In genomic region chr17:76586741-76587487, GRCh38 we compare ENCODE assay signal across 12 cellular contexts. TPM values are rescaled to one million over a fixed set of nuclear protein-coding genes. Genes with fewer than 3 reads are reported as not detected.
DNase-seq lines count a peak whose midpoint lies in the region; ATAC-seq and TF ChIP-seq lines count a peak whose summit lies in the region.
"Had no signal": no experiment of that assay in that cellular context is flagged by ENCODE, and none has a peak within 500 bp of the region (broad histone marks: within the 10 kb centered on the region; RNA-seq: fewer than 3 reads in every experiment).

No MANE protein-coding gene starts in this region.

- H3K4me1 Mint-ChIP-seq in Calu3 (ENCODE audit: low read depth, unreplicated experiment) (peaks cover 9% of the 10 kb centered on the region), activated B cell treated with CpG ODN at 0.5 μM for 24 hours (peaks cover 18% of the 10 kb centered on the region)
- H3K4me1 Mint-ChIP-seq in naive thymus-derived CD8-positive, alpha-beta T cell = peaks cover 3 to 17% (median 12%) of the 10 kb centered on the region in 4 donors

- intact Hi-C loops in Calu3 (cut with micrococcal nuclease; ENCODE audit: unreplicated experiment) (no loop called here), activated B cell treated with CpG ODN at 0.5 μM for 24 hours (cut with micrococcal nuclease) (loop anchor here (5.0 kb wide), 1 partner anchor 35 kb away; no protein-coding TSS in a partner anchor)

- H3K27me3 Mint-ChIP-seq in Calu3 (ENCODE audit: unreplicated experiment) (peaks cover 10% of the 10 kb centered on the region), activated B cell treated with CpG ODN at 0.5 μM for 24 hours (peaks cover 39% of the 10 kb centered on the region)
- peaks cover 31 to 53% (median 39%) of the 10 kb centered on the region in 5 donors for H3K27me3 Mint-ChIP-seq in naive thymus-derived CD8-positive, alpha-beta T cell

- DNase-seq in Calu3 = no peak
- DNase-seq in NCI-H128 (lab: John Stamatoyannopoulos, UW; ENCODE audit: unreplicated experiment) = peak; percentile 28
- no peak for DNase-seq in activated B cell treated with CpG ODN at 0.5 μM for 24 hours
- DNase-seq in naive thymus-derived CD8-positive, alpha-beta T cell = no peak
- no peak for DNase-seq in GM10266 (ENCODE audit: extremely low spot score)
- no peak for DNase-seq in middle frontal gyrus (ENCODE audit: extremely low spot score, low spot score)
- DNase-seq: Kasumi-1; stimulated activated CD4-positive, alpha-beta T cell treated with anti-CD3 and anti-CD28 coated beads, Interleukin-1b, Interleukin-23, amount 100 ng/mL, for 48 hours had no signal

- POLR2A ChIA-PET in activated B cell treated with CpG ODN at 0.5 μM for 24 hours (lab: Charles Lee) = interaction anchor here (1.6 to 2.0 kb wide), 2 partner anchors 30 to 59 kb away, joined by 8 to 18 read pairs; no protein-coding TSS in a partner anchor
- POLR2A ChIA-PET in naive thymus-derived CD8-positive, alpha-beta T cell (lab: Charles Lee) = no interaction called here

- CTCF ChIA-PET in Calu3 (lab: Charles Lee) = interaction anchor here (0.6 to 1.6 kb wide), 8 partner anchors 11 to 94 kb away, joined by 3 to 7 read pairs (median 4); no protein-coding TSS in a partner anchor
- CTCF ChIA-PET in activated B cell treated with CpG ODN at 0.5 μM for 24 hours (lab: Charles Lee) = interaction anchor here (1.0 to 1.2 kb wide), 2 partner anchors 29 to 37 kb away, joined by 3 to 4 read pairs; no protein-coding TSS in a partner anchor

- H3K4me3 Mint-ChIP-seq in Calu3 (ENCODE audit: low read depth, unreplicated experiment) (peak overlapping the region; percentile 78), activated B cell treated with CpG ODN at 0.5 μM for 24 hours (peak overlapping the region; percentile 32)
- H3K4me3 Mint-ChIP-seq in naive thymus-derived CD8-positive, alpha-beta T cell = peak overlapping the region in 9 of 10 donors; percentile 33 to 75 (median 54)
- H3K4me3 Mint-ChIP-seq: activated CD8-positive, alpha-beta memory T cell treated with anti-CD3 and anti-CD28 coated beads, Interleukin-2, amount 10 ng/mL, durations not matched to agents 7 days and 5 days had no signal

- H3K36me3 Mint-ChIP-seq in Calu3 (ENCODE audit: insufficient read depth, unreplicated experiment) (peaks cover 34% of the 10 kb centered on the region), activated B cell treated with CpG ODN at 0.5 μM for 24 hours (ENCODE audit: low read depth) (no peaks in the 10 kb centered on the region)
- H3K36me3 Mint-ChIP-seq in naive thymus-derived CD8-positive, alpha-beta T cell = peaks cover 2 to 9% (median 7%) of the 10 kb centered on the region in 3 donors
- H3K36me3 Mint-ChIP-seq: activated CD8-positive, alpha-beta memory T cell treated with anti-CD3 and anti-CD28 coated beads, Interleukin-2, amount 10 ng/mL, durations not matched to agents 7 days and 5 days had no signal

- TF ChIP-seq CTCF in Calu3 (IDR thresholded peaks at IDR 0.05; ENCODE audit: unreplicated experiment) = no peak
- no peak for TF ChIP-seq CTCF in activated B cell treated with CpG ODN at 0.5 μM for 24 hours (IDR thresholded peaks at IDR 0.05)
- no peak for TF ChIP-seq CTCF in GM10266 (IDR thresholded peaks at IDR 0.05; ENCODE audit: control insufficient read depth, insufficient read depth, low read depth, missing control alignments)

- H3K27ac Mint-ChIP-seq in Calu3 (ENCODE audit: unreplicated experiment) = no peak overlapping the region
- no peak overlapping the region for H3K27ac Mint-ChIP-seq in activated B cell treated with CpG ODN at 0.5 μM for 24 hours
- peak overlapping the region in 1 of 10 donors; percentile 61 for H3K27ac Mint-ChIP-seq in naive thymus-derived CD8-positive, alpha-beta T cell
- H3K27ac Mint-ChIP-seq: activated CD8-positive, alpha-beta memory T cell treated with anti-CD3 and anti-CD28 coated beads, Interleukin-2, amount 10 ng/mL, durations not matched to agents 7 days and 5 days had no signal

- H3K9me3 Mint-ChIP-seq in Calu3 (ENCODE audit: low read depth, unreplicated experiment) = no peaks in the 10 kb centered on the region
- no peaks in the 10 kb centered on the region for H3K9me3 Mint-ChIP-seq in activated B cell treated with CpG ODN at 0.5 μM for 24 hours
- H3K9me3 Mint-ChIP-seq in naive thymus-derived CD8-positive, alpha-beta T cell = peaks cover 0 to 8% (median 2%) of the 10 kb centered on the region in 9 donors

- no TSS peak for BruUV-seq in Calu3 (replicated peaks; lab: Mats Ljungman, UMichigan)

- ATAC-seq in activated B cell treated with CpG ODN at 0.5 μM for 24 hours (ENCODE audit: low read depth) = no peak
- ATAC-seq in naive thymus-derived CD8-positive, alpha-beta T cell = no peak
- no peak for ATAC-seq in HG02840 (IDR thresholded peaks at IDR 0.05; ENCODE audit: low FRiP score, unreplicated experiment)
- ATAC-seq in GM19467 (IDR thresholded peaks at IDR 0.05; ENCODE audit: unreplicated experiment) = no peak

RNA-seq across cellular contexts. Expression of gene ST6GALNAC2, which starts 1.3 kb away (rescaled TPM):
- total RNA-seq in Calu3 (2022) = 10.5 and 11.6 TPM in 2 replicates
- total RNA-seq in activated B cell treated with CpG ODN at 0.5 μM for 24 hours = not detected in 2 replicates
- total RNA-seq in naive thymus-derived CD8-positive, alpha-beta T cell = under 1 TPM in 1 of 2 experiments, not detected in 1; 0.44 TPM
- polyA plus RNA-seq in naive thymus-derived CD8-positive, alpha-beta T cell = 1 to 10 TPM in 1 of 3 donors, not detected in 2; 1.1 TPM
- total RNA-seq: activated CD8-positive, alpha-beta memory T cell treated with anti-CD3 and anti-CD28 coated beads, Interleukin-2, amount 10 ng/mL, durations not matched to agents 7 days and 5 days had no signal

RNA-seq across cellular contexts. Expression of gene PRCD, which starts 47.1 kb away (rescaled TPM):
- total RNA-seq in Calu3 (2022) (not detected in 2 replicates), activated B cell treated with CpG ODN at 0.5 μM for 24 hours (5.3 and 5.5 TPM in 2 replicates)
- 1 to 10 TPM; 4.0 to 5.3 TPM for total RNA-seq in naive thymus-derived CD8-positive, alpha-beta T cell
- 10 to 100 TPM in 1 of 3 donors, 1 to 10 TPM in 2; 5.0 to 11.4 (median 7.1) TPM for polyA plus RNA-seq in naive thymus-derived CD8-positive, alpha-beta T cell
- total RNA-seq: activated CD8-positive, alpha-beta memory T cell treated with anti-CD3 and anti-CD28 coated beads, Interleukin-2, amount 10 ng/mL, durations not matched to agents 7 days and 5 days had no signal

RNA-seq across cellular contexts. Expression of gene CYGB, which starts 49.4 kb away (rescaled TPM):
- not detected in 2 replicates for total RNA-seq in Calu3 (2022)
- total RNA-seq in activated B cell treated with CpG ODN at 0.5 μM for 24 hours = 0.44 and 0.49 TPM in 2 replicates
- total RNA-seq in naive thymus-derived CD8-positive, alpha-beta T cell = 1 to 10 TPM in 1 of 2 experiments, under 1 TPM in 1; 0.52 to 2.1 TPM
- 1 to 10 TPM in 1 of 3 donors, under 1 TPM in 2; 0.40 to 1.0 (median 0.53) TPM for polyA plus RNA-seq in naive thymus-derived CD8-positive, alpha-beta T cell
- total RNA-seq: activated CD8-positive, alpha-beta memory T cell treated with anti-CD3 and anti-CD28 coated beads, Interleukin-2, amount 10 ng/mL, durations not matched to agents 7 days and 5 days had no signal

RNA-seq across cellular contexts. Expression of gene ST6GALNAC1, which starts 56.6 kb away (rescaled TPM):
- total RNA-seq in Calu3 (2022) (52.2 and 52.4 TPM in 2 replicates), activated B cell treated with CpG ODN at 0.5 μM for 24 hours (not detected in 2 replicates)
- not detected for total RNA-seq in naive thymus-derived CD8-positive, alpha-beta T cell
- under 1 TPM in 2 of 3 donors, not detected in 1; 0.07 to 0.52 TPM for polyA plus RNA-seq in naive thymus-derived CD8-positive, alpha-beta T cell
- total RNA-seq: activated CD8-positive, alpha-beta memory T cell treated with anti-CD3 and anti-CD28 coated beads, Interleukin-2, amount 10 ng/mL, durations not matched to agents 7 days and 5 days; SJSA1 had no signal
